16 cellular contexts compared by ENCODE assay signal in the genomic region with DNA sequence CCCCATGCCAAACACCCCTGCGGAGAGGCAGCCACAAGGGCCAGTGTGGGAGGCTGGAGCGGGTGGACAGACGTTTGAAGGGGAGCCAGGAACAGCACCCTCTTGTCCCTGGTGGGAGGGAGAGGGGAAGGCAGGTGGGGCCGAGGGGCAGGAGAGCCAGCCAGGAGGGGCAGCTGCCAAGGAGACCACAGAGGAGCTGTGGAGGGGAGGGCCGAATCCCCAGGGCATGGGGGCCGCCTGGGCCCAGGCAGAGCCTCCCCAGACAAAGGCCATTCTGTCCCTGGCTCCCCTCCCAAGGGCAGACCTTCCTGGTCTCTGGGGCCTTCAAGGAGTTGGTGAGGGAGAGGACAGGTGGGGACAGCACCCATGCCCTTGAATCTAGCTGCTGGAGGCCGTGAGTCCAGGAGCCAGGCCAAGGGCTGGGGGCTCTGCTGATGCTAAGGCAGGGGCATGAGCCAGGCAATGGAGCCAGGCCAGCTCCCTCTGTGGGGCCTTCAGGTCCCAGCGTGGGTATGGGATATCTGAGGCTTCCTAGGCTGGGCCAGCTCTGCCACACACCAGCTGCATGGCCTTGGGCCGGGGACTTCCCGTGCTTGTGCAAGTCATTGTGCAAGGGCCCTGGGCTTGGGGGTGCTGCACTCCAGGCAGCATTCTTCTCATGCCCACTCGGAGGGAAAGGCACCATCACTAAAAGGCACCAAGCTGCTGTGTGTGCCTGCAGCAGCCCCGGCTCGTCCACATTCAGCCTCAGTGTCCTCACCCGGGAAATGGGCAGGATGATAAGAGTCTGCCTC. TPM values are rescaled to one million over a fixed set of nuclear protein-coding genes. Genes with fewer than 3 reads are reported as not detected.
DNase-seq lines count a peak whose midpoint lies in the region; ATAC-seq lines count a peak whose summit lies in the region.
"Had no signal": no experiment of that assay in that cellular context is flagged by ENCODE, and none has a peak within 500 bp of the region (broad histone marks: within the 10 kb centered on the region; RNA-seq: fewer than 3 reads in every experiment).

No MANE protein-coding gene starts in this region.

- H2AFZ ChIP-seq in neuronal stem cell (ENCODE audit: low read length): no peak overlapping the region

- H3K18ac ChIP-seq in neuronal stem cell (ENCODE audit: low read length): peak overlapping the region; percentile 77

- H3K23ac ChIP-seq in neuronal stem cell (ENCODE audit: low read depth, low read length, poor library complexity): peak overlapping the region; percentile 67

- no peak overlapping the region for H2BK120ac ChIP-seq in neuronal stem cell (ENCODE audit: low read depth, low read length)

- no peak overlapping the region for H4K8ac ChIP-seq in neuronal stem cell (ENCODE audit: low read depth, low read length)

- H2BK5ac ChIP-seq in neuronal stem cell (ENCODE audit: low read length): peak overlapping the region; percentile 45

- no peak overlapping the region for H3K4ac ChIP-seq in neuronal stem cell (ENCODE audit: low read length)

- peak overlapping the region; percentile 64 for H2AK5ac ChIP-seq in neuronal stem cell (ENCODE audit: low read depth, low read length)

- no peak overlapping the region for H4K91ac ChIP-seq in neuronal stem cell (ENCODE audit: low read depth, low read length, poor library complexity)

- WGBS in neuronal stem cell (ENCODE audit: extremely low coverage in 2 of 2, insufficient read length in 2 of 2, insufficient replicate concordance in 1 of 2), 2 donors: no CpG with 5 or more reads among the region's 14 CpGs

- no peaks in the 10 kb centered on the region for H3K9me3 ChIP-seq in neuronal stem cell (replicated peaks in 1 of 2; ENCODE audit: control insufficient read depth in 2 of 2, insufficient read depth in 1 of 2, low read depth in 1 of 2, low read length in 2 of 2)
- H3K9me3 ChIP-seq: colonic mucosa, neutrophil, tibial nerve had no signal

- peaks cover 0 to 17% of the 10 kb centered on the region in 2 donors for H3K4me1 ChIP-seq in neuronal stem cell (ENCODE audit: control insufficient read depth in 2 of 2, insufficient read depth in 1 of 2, low read depth in 1 of 2, low read length in 2 of 2)
- H3K4me1 ChIP-seq: colonic mucosa had no signal

- H2BK12ac ChIP-seq in neuronal stem cell (ENCODE audit: low read length): no peak overlapping the region

- ATAC-seq in GM21367 (IDR thresholded peaks at IDR 0.05; ENCODE audit: unreplicated experiment): no peak
- ATAC-seq: HCT116 had no signal

- no peak overlapping the region for H3K4me2 ChIP-seq in neuronal stem cell (ENCODE audit: insufficient read depth, low read length, poor library complexity, severe bottlenecking)

- DNase-seq in CD1c-positive myeloid dendritic cell (ENCODE audit: extremely low spot score): peak; percentile 39
- DNase-seq in MV-4-11 (lab: John Stamatoyannopoulos, UW): peak; percentile 57
- peak; percentile 47 for DNase-seq in fibroblast of peridontal ligament (ENCODE audit: extremely low read depth)
- DNase-seq in neuronal stem cell (ENCODE audit: low spot score): no peak
- DNase-seq in posterior vena cava (ENCODE audit: low spot score): no peak
- no peak for DNase-seq in NCI-H2196 treated with DMSO at 0.1 percent for 48 hours (lab: John Stamatoyannopoulos, UW; ENCODE audit: unreplicated experiment)
- DNase-seq in DMS53 treated with DMSO at 0.1 percent for 48 hours (lab: John Stamatoyannopoulos, UW; ENCODE audit: unreplicated experiment): no peak
- DNase-seq: activated B cell treated with CpG ODN at 0.5 μM for 24 hours, activated gamma-delta T cell, colonic mucosa, DMS53, NCI-H146 had no signal

- H2BK15ac ChIP-seq in neuronal stem cell (ENCODE audit: low read length): peak overlapping the region; percentile 56

- peak overlapping the region; percentile 34 for H3K9ac ChIP-seq in neuronal stem cell (ENCODE audit: low read depth, low read length, poor library complexity)

- peaks cover 0 to 42% of the 10 kb centered on the region in 2 donors for H3K36me3 ChIP-seq in neuronal stem cell (replicated peaks in 1 of 2; ENCODE audit: control insufficient read depth in 2 of 2, insufficient read depth in 2 of 2, low read length in 2 of 2)
- H3K36me3 ChIP-seq: colonic mucosa, neutrophil, tibial nerve had no signal

- H3K27ac ChIP-seq in neuronal stem cell (replicated peaks; ENCODE audit: low read length): no peak overlapping the region
- H3K27ac ChIP-seq: colonic mucosa, neutrophil, tibial nerve had no signal

- H3K79me1 ChIP-seq in neuronal stem cell (ENCODE audit: low read depth, low read length): peaks cover 2% of the 10 kb centered on the region

- no peaks in the 10 kb centered on the region for H3K27me3 ChIP-seq in neuronal stem cell (ENCODE audit: control insufficient read depth in 3 of 3, insufficient read depth in 3 of 3, low read depth in 1 of 3, low read length in 3 of 3)
- H3K27me3 ChIP-seq: colonic mucosa, neutrophil, tibial nerve had no signal

- H3K4me3 ChIP-seq in neuronal stem cell (ENCODE audit: low read length in 2 of 2): no peak overlapping the region
- H3K4me3 ChIP-seq: colonic mucosa, tibial nerve had no signal

- intact Hi-C loops in posterior vena cava (cut with DNase I): no loop called here

- no peak overlapping the region for H3K14ac ChIP-seq in neuronal stem cell (ENCODE audit: low read length)

RNA-seq across cellular contexts. Expression of a gene that starts 11.4 kb away (rescaled TPM):
- 10.7 TPM for polyA plus RNA-seq in neuronal stem cell (2013, experiment 1 of 2)
- 10.3 TPM for polyA plus RNA-seq in neuronal stem cell (2013, experiment 2 of 2)
- 1 to 10 TPM; 1.4 to 2.4 TPM for total RNA-seq in posterior vena cava
- total RNA-seq: activated B cell treated with CpG ODN at 0.5 μM for 24 hours had no signal

RNA-seq across cellular contexts. Expression of a gene that starts 50.7 kb away (rescaled TPM):
- 25.1 TPM for polyA plus RNA-seq in neuronal stem cell (2013, experiment 1 of 2)
- 24.1 TPM for polyA plus RNA-seq in neuronal stem cell (2013, experiment 2 of 2)
- total RNA-seq in posterior vena cava: 10 to 100 TPM; 11.8 to 17.6 TPM

RNA-seq across cellular contexts. Expression of a gene that starts 51.0 kb away (rescaled TPM):
- 271 TPM for polyA plus RNA-seq in neuronal stem cell (2013, experiment 1 of 2)
- 267 TPM for polyA plus RNA-seq in neuronal stem cell (2013, experiment 2 of 2)
- total RNA-seq in posterior vena cava: 100 to 1,000 TPM; 155 to 168 TPM

Comparison
In these comparisons a context has a peak if more than half of its experiments do, and no peak if none do; other contexts are left out.
1. DNase-seq: peak in CD1c-positive myeloid dendritic cell (single experiment), MV-4-11 (single experiment) and fibroblast of peridontal ligament (single experiment); none in neuronal stem cell (single experiment), posterior vena cava (single experiment), NCI-H2196 treated with DMSO at 0.1 percent for 48 hours (single experiment) and DMS53 treated with DMSO at 0.1 percent for 48 hours (single experiment).